Comparison of ENCODE assay signal across 8 cellular contexts in the genomic region with DNA sequence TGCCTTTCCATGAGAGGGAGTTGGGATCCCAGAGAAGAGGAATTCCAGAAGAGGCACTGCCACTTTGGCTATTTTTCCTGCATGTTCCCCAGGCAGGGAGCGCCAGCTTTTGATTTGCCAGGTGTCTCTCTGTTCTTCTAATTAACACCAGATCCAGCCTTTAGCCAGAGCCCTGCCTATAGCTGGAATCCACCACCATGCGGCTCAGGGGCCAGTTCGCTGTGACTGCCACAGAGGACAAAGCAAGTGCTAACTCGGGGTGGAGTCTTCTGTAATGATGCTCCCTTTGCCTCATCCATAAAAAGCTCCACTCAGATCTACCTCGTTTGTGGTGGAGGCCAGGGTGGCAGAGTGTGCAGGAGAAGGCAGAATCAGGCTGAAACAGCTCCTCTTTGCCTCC. TPM values are rescaled to one million over a fixed set of nuclear protein-coding genes. Genes with fewer than 3 reads are reported as not detected.
DNase-seq lines count a peak whose midpoint lies in the region.

No MANE protein-coding gene starts in this region.

- no peak overlapping the region for H3K4me3 Mint-ChIP-seq in activated CD4-positive, alpha-beta T cell treated with anti-CD3 and anti-CD28 coated beads, Interleukin-2, amount 10 ng/mL, durations not matched to agents 7 days and 5 days

- POLR2A ChIA-PET in activated CD4-positive, alpha-beta T cell treated with anti-CD3 and anti-CD28 coated beads, Interleukin-2, amount 10 ng/mL, durations not matched to agents 7 days and 5 days (lab: Charles Lee) = interaction anchor here (0.6 kb wide), 1 partner anchor 10 kb away, joined by 3 read pairs; no protein-coding TSS in a partner anchor

- H3K27me3 Mint-ChIP-seq in activated CD4-positive, alpha-beta T cell treated with anti-CD3 and anti-CD28 coated beads, Interleukin-2, amount 10 ng/mL, durations not matched to agents 7 days and 5 days = peaks cover 13% of the 10 kb centered on the region

- H3K4me1 Mint-ChIP-seq in activated CD4-positive, alpha-beta T cell treated with anti-CD3 and anti-CD28 coated beads, Interleukin-2, amount 10 ng/mL, durations not matched to agents 7 days and 5 days = peaks cover 7% of the 10 kb centered on the region

- peak overlapping the region; percentile 91 to 96 for H3K27ac ChIP-seq in esophagus (ENCODE audit: low read depth in 2 of 2, low read length in 1 of 2)

- no peak overlapping the region for H3K4me3 ChIP-seq in NT2/D1 (ENCODE audit: insufficient read length, low read depth)
- H3K4me3 ChIP-seq in esophagus (ENCODE audit: low read depth in 1 of 2, low read length in 2 of 2) = no peak overlapping the region

- H3K36me3 ChIP-seq in NT2/D1 (ENCODE audit: insufficient read depth, insufficient read length, low read length) = no peaks in the 10 kb centered on the region
- no peaks in the 10 kb centered on the region for H3K36me3 ChIP-seq in esophagus (ENCODE audit: control insufficient read depth in 2 of 2, insufficient read depth in 2 of 2, low read length in 1 of 2)

- WGBS in esophagus, 2 donors = 26 to 32% methylated on average over 5 of the region's 5 CpGs

- CTCF ChIA-PET in activated CD4-positive, alpha-beta T cell treated with anti-CD3 and anti-CD28 coated beads, Interleukin-2, amount 10 ng/mL, durations not matched to agents 7 days and 5 days (lab: Charles Lee) = interaction anchor here (0.7 to 2.8 kb wide), 9 partner anchors 10 to 107 kb away, joined by 3 to 11 read pairs (median 4); no protein-coding TSS in a partner anchor

- H3K27me3 ChIP-seq in NT2/D1 (ENCODE audit: insufficient read depth, insufficient read length) = peaks cover 44% of the 10 kb centered on the region
- no peaks in the 10 kb centered on the region for H3K27me3 ChIP-seq in esophagus (ENCODE audit: control insufficient read depth in 1 of 2, insufficient read depth in 2 of 2, low read length in 2 of 2)

- H3K27ac Mint-ChIP-seq in activated CD4-positive, alpha-beta T cell treated with anti-CD3 and anti-CD28 coated beads, Interleukin-2, amount 10 ng/mL, durations not matched to agents 7 days and 5 days = no peak overlapping the region

- H3K4me1 ChIP-seq in NT2/D1 (ENCODE audit: insufficient read depth, insufficient read length) (peaks cover 5% of the 10 kb centered on the region), esophagus (ENCODE audit: control insufficient read depth in 2 of 2, insufficient read depth in 2 of 2, low read length in 1 of 2) (peaks cover 0 to 4% of the 10 kb centered on the region in 2 donors)

- H3K9me3 Mint-ChIP-seq in activated CD4-positive, alpha-beta T cell treated with anti-CD3 and anti-CD28 coated beads, Interleukin-2, amount 10 ng/mL, durations not matched to agents 7 days and 5 days = no peaks in the 10 kb centered on the region

- peak overlapping the region; percentile 53 for H3K9ac ChIP-seq in NT2/D1 (ENCODE audit: insufficient read length, low read depth)

- H3K9me3 ChIP-seq in NT2/D1 (ENCODE audit: insufficient read depth, low read length) (no peaks in the 10 kb centered on the region), esophagus (ENCODE audit: control insufficient read depth in 2 of 2, insufficient read depth in 1 of 2, low read depth in 1 of 2, low read length in 1 of 2) (no peaks in the 10 kb centered on the region)

- intact Hi-C loops in posterior vena cava (cut with DNase I) = no loop called here

- H3K36me3 Mint-ChIP-seq in activated CD4-positive, alpha-beta T cell treated with anti-CD3 and anti-CD28 coated beads, Interleukin-2, amount 10 ng/mL, durations not matched to agents 7 days and 5 days (ENCODE audit: low read depth) = no peaks in the 10 kb centered on the region

- DNase-seq in COLO829 (ENCODE audit: low spot score) (peak; percentile 10), NT2/D1 (ENCODE audit: low read depth, low spot score) (no peak), posterior vena cava (ENCODE audit: low spot score) (peak; percentile 81), mucosa of gallbladder (ENCODE audit: low spot score) (no peak), NCI-H1105 treated with DMSO at 0.1 percent for 48 hours (lab: John Stamatoyannopoulos, UW) (no peak)
- no peak for DNase-seq in stimulated activated CD4-positive, alpha-beta T cell treated with anti-CD3 and anti-CD28 coated beads, Interleukin-4, amount 100 ng/mL, for 1 hour
- DNase-seq in activated CD4-positive, alpha-beta T cell treated with anti-CD3 and anti-CD28 coated beads, Interleukin-2, amount 10 ng/mL, durations not matched to agents 7 days and 5 days = no peak

RNA-seq across cellular contexts. Expression of a gene that starts 17.9 kb away (rescaled TPM):
- polyA plus RNA-seq in esophagus = 10 to 100 TPM; 22.4 to 34.7 TPM
- total RNA-seq in posterior vena cava = 100 to 1,000 TPM; 135 to 138 TPM
- 150 TPM for total RNA-seq in mucosa of gallbladder
- total RNA-seq in activated CD4-positive, alpha-beta T cell treated with anti-CD3 and anti-CD28 coated beads, Interleukin-2, amount 10 ng/mL, durations not matched to agents 7 days and 5 days = 100 to 1,000 TPM; 144 to 156 TPM

RNA-seq across cellular contexts. Expression of a gene that starts 45.8 kb away (rescaled TPM):
- polyA plus RNA-seq in esophagus = 1 to 10 TPM; 2.1 to 4.4 TPM
- total RNA-seq in posterior vena cava = 1 to 10 TPM; 5.6 to 6.3 TPM
- total RNA-seq in mucosa of gallbladder = 12.0 TPM
- 1 to 10 TPM; 3.5 to 3.6 TPM for total RNA-seq in activated CD4-positive, alpha-beta T cell treated with anti-CD3 and anti-CD28 coated beads, Interleukin-2, amount 10 ng/mL, durations not matched to agents 7 days and 5 days

Comparison
In these comparisons a context has a peak if more than half of its experiments do, and no peak if none do; other contexts are left out.
1. DNase-seq: peak in COLO829 (single experiment) and posterior vena cava (single experiment); none in NT2/D1 (single experiment), mucosa of gallbladder (single experiment), stimulated activated CD4-positive, alpha-beta T cell treated with anti-CD3 and anti-CD28 coated beads, Interleukin-4, amount 100 ng/mL, for 1 hour (single experiment), NCI-H1105 treated with DMSO at 0.1 percent for 48 hours (single experiment) and activated CD4-positive, alpha-beta T cell treated with anti-CD3 and anti-CD28 coated beads, Interleukin-2, amount 10 ng/mL, durations not matched to agents 7 days and 5 days (single experiment).